Comparison of ENCODE assay signal across 15 cellular contexts in the genomic region with DNA sequence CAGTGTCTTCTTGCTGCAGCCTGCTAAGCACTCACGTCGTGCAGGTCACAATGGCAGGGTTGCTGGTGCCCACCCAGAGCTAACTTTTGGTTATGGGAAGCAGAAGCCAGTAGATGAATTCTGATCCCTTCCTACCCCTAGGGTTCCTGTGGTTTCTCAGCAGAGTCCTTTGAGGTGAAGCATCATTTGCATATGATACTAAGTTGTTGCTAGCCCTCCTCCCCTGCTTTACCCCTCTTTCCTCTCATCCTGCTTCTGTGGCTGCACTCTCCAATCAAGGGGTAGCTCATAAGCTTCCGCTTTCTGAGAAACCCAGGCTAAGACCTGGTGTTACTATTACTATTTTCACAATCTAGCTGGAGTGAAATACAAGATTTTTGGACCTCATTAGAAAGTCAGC.
"Had no signal": no experiment of that assay in that cellular context is flagged by ENCODE, and none has a peak within 500 bp of the region (broad histone marks: within the 10 kb centered on the region; RNA-seq: fewer than 3 reads in every experiment).

No MANE protein-coding gene starts in this region.

- H3K36me3 ChIP-seq: ascending aorta, breast epithelium, pancreas, transverse colon had no signal

- H3K27ac ChIP-seq: ascending aorta, breast epithelium, foreskin keratinocyte, pancreas, transverse colon had no signal

- ATAC-seq: effector memory CD8-positive, alpha-beta T cell; foreskin keratinocyte; pancreas had no signal

- H3K9me3 ChIP-seq: ascending aorta, breast epithelium, pancreas, transverse colon had no signal

- DNase-seq: activated CD4-positive, alpha-beta T cell treated with anti-CD3 and anti-CD28 coated beads, Interleukin-2, amount 50 U/mL, for 4 hours; activated CD4-positive, CD25-positive, alpha-beta regulatory T cell treated with anti-CD3 and anti-CD28 coated beads, Interleukin-2, amount 50 U/mL, for 72 hours; activated naive CD4-positive, alpha-beta T cell; activated T-cell treated with anti-CD3 and anti-CD28 coated beads for 4 hours; cerebellar nuclear complex; effector memory CD8-positive, alpha-beta T cell; foreskin keratinocyte; pancreas; stimulated activated CD4-positive, alpha-beta T cell treated with anti-CD3 and anti-CD28 coated beads, Interleukin-12 subunit alpha, Interleukin-12 subunit beta, amount 100 ng/mL, for 4 hours; stimulated activated naive CD4-positive, alpha-beta T cell treated with Interleukin-2 at 50 U/mL for 16 hours; substantia nigra; T1000; transverse colon had no signal

- H3K4me1 ChIP-seq: ascending aorta, breast epithelium, pancreas, transverse colon had no signal

- H3K4me3 ChIP-seq: ascending aorta, breast epithelium, pancreas, transverse colon had no signal

- H3K27me3 ChIP-seq: ascending aorta, breast epithelium, foreskin keratinocyte, pancreas, transverse colon had no signal
